ENCODE assay signal across 16 cellular contexts in the genomic region with DNA sequence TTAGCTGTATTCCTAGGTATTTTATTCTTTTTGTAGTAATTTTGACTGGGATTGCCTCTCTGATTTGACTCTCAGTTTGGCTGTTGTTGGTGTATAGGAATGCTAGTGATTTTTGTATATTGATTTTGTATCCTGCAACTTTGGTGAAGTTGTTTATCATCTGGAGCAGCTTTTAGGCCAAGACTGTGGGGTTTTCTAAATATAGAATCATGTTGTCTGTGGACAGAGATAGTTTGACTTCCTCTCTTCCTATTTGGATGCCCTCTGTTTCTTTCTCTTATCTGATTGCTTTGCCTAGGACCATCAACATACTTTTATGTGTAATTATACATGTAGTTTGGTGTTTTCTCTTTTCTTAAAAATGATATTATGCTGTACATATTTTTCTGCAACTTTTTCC. TPM values are rescaled to one million over a fixed set of nuclear protein-coding genes. Genes with fewer than 3 reads are reported as not detected.
A peak's percentile ranks its signal among the peaks of the same experiment; 100 is the strongest.
DNase-seq lines count a peak whose midpoint lies in the region; ATAC-seq and TF ChIP-seq lines count a peak whose summit lies in the region.
"Had no signal": no experiment of that assay in that cellular context is flagged by ENCODE, and none has a peak within 500 bp of the region (broad histone marks: within the 10 kb centered on the region; RNA-seq: fewer than 3 reads in every experiment).

No MANE protein-coding gene starts in this region.

- intact Hi-C loops in CD8-positive, alpha-beta T cell (cut with DNase I, micrococcal nuclease), result no loop called here
- intact Hi-C loops in ovary (cut with DNase I), result no loop called here
- intact Hi-C loops in activated T-helper 1 cell treated with anti-CD3 and anti-CD28 coated beads, Interleukin-12 subunit alpha, Interleukin-12 subunit beta, Interleukin-2, Interleukin-4 antibody, amounts not matched to agents 30 ng/mL and 10 ng/mL and 1 ng/mL, durations not matched to agents 14 hours and 24 hours and 36 hours (cut with micrococcal nuclease), result no loop called here

- no peak overlapping the region for H3K4me3 Mint-ChIP-seq in CD8-positive, alpha-beta T cell
- H3K4me3 Mint-ChIP-seq in activated T-helper 17 cell treated with anti-CD3 and anti-CD28 coated beads, Interleukin-2, amount 50 U/mL, for 72 hours, result no peak overlapping the region
- no peak overlapping the region for H3K4me3 Mint-ChIP-seq in activated T-helper 1 cell treated with anti-CD3 and anti-CD28 coated beads, Interleukin-12 subunit alpha, Interleukin-12 subunit beta, Interleukin-2, Interleukin-4 antibody, amounts not matched to agents 30 ng/mL and 10 ng/mL and 1 ng/mL, durations not matched to agents 14 hours and 24 hours and 36 hours
- H3K4me3 Mint-ChIP-seq: CD4-positive, CD25-positive, alpha-beta regulatory T cell; H9 had no signal

- peaks cover 75% of the 10 kb centered on the region for H3K36me3 Mint-ChIP-seq in CD8-positive, alpha-beta T cell
- peaks cover 87% of the 10 kb centered on the region for H3K36me3 Mint-ChIP-seq in activated T-helper 17 cell treated with anti-CD3 and anti-CD28 coated beads, Interleukin-2, amount 50 U/mL, for 72 hours (ENCODE audit: low read depth)
- peaks cover 46% of the 10 kb centered on the region for H3K36me3 Mint-ChIP-seq in activated T-helper 1 cell treated with anti-CD3 and anti-CD28 coated beads, Interleukin-12 subunit alpha, Interleukin-12 subunit beta, Interleukin-2, Interleukin-4 antibody, amounts not matched to agents 30 ng/mL and 10 ng/mL and 1 ng/mL, durations not matched to agents 14 hours and 24 hours and 36 hours (ENCODE audit: low read depth)

- POLR2A ChIA-PET in CD8-positive, alpha-beta T cell (lab: Charles Lee), result no interaction called here

- TF ChIP-seq CTCF in CD8-positive, alpha-beta T cell (IDR thresholded peaks at IDR 0.05), result no peak
- TF ChIP-seq CTCF in neutrophil (IDR thresholded peaks at IDR 0.05) (no peak), ovary (IDR thresholded peaks at IDR 0.05) (no peak)

- H3K27ac Mint-ChIP-seq in CD8-positive, alpha-beta T cell, result peak overlapping the region; percentile 23
- H3K27ac Mint-ChIP-seq in activated T-helper 17 cell treated with anti-CD3 and anti-CD28 coated beads, Interleukin-2, amount 50 U/mL, for 72 hours, result peak overlapping the region; percentile 6
- no peak overlapping the region for H3K27ac Mint-ChIP-seq in activated T-helper 1 cell treated with anti-CD3 and anti-CD28 coated beads, Interleukin-12 subunit alpha, Interleukin-12 subunit beta, Interleukin-2, Interleukin-4 antibody, amounts not matched to agents 30 ng/mL and 10 ng/mL and 1 ng/mL, durations not matched to agents 14 hours and 24 hours and 36 hours
- H3K27ac Mint-ChIP-seq: H9 had no signal

- H3K36me3 ChIP-seq in CD8-positive, alpha-beta T cell (ENCODE audit: insufficient read depth, low read length), result peaks cover 4% of the 10 kb centered on the region
- peaks cover 56% of the 10 kb centered on the region for H3K36me3 ChIP-seq in neutrophil
- no peaks in the 10 kb centered on the region for H3K36me3 ChIP-seq in ovary

- no peaks in the 10 kb centered on the region for H3K27me3 ChIP-seq in CD8-positive, alpha-beta T cell (ENCODE audit: insufficient read depth, low read length)
- no peaks in the 10 kb centered on the region for H3K27me3 ChIP-seq in neutrophil
- H3K27me3 ChIP-seq in ovary, result no peaks in the 10 kb centered on the region
- H3K27me3 ChIP-seq: BLaER1 treated with 17β-estradiol and CSF1 and Interleukin-3, amounts not matched to agents 10 nM and 100 nM had no signal

- H3K27ac ChIP-seq in CD8-positive, alpha-beta T cell (ENCODE audit: low read depth, low read length), result no peak overlapping the region
- H3K27ac ChIP-seq in neutrophil, result peak overlapping the region; percentile 25
- H3K27ac ChIP-seq in ovary, result no peak overlapping the region
- H3K27ac ChIP-seq: BLaER1 treated with 17β-estradiol and CSF1 and Interleukin-3, amounts not matched to agents 10 nM and 100 nM had no signal

- ATAC-seq in CD8-positive, alpha-beta T cell, result no peak
- no peak for ATAC-seq in activated T-helper 17 cell treated with anti-CD3 and anti-CD28 coated beads, Interleukin-2, amount 50 U/mL, for 72 hours (replicated peaks)
- ATAC-seq: GM12878 had no signal

- H3K9me3 ChIP-seq in CD8-positive, alpha-beta T cell (ENCODE audit: low read length), result no peaks in the 10 kb centered on the region
- H3K9me3 ChIP-seq in neutrophil, result no peaks in the 10 kb centered on the region
- H3K9me3 ChIP-seq in ovary, result no peaks in the 10 kb centered on the region

- H3K4me1 Mint-ChIP-seq in CD8-positive, alpha-beta T cell (ENCODE audit: low read depth), result peaks cover 41% of the 10 kb centered on the region
- H3K4me1 Mint-ChIP-seq in activated T-helper 17 cell treated with anti-CD3 and anti-CD28 coated beads, Interleukin-2, amount 50 U/mL, for 72 hours, result peaks cover 13% of the 10 kb centered on the region
- peaks cover 9% of the 10 kb centered on the region for H3K4me1 Mint-ChIP-seq in activated T-helper 1 cell treated with anti-CD3 and anti-CD28 coated beads, Interleukin-12 subunit alpha, Interleukin-12 subunit beta, Interleukin-2, Interleukin-4 antibody, amounts not matched to agents 30 ng/mL and 10 ng/mL and 1 ng/mL, durations not matched to agents 14 hours and 24 hours and 36 hours (ENCODE audit: low read depth)
- H3K4me1 Mint-ChIP-seq: H9 had no signal

- H3K4me3 ChIP-seq in CD8-positive, alpha-beta T cell (ENCODE audit: low read depth, low read length), result no peak overlapping the region
- H3K4me3 ChIP-seq in neutrophil (ENCODE audit: low read depth in 1 of 2, low read length in 1 of 2), result no peak overlapping the region
- H3K4me3 ChIP-seq in ovary, result no peak overlapping the region
- H3K4me3 ChIP-seq: BLaER1 treated with 17β-estradiol and CSF1 and Interleukin-3, amounts not matched to agents 10 nM and 100 nM; GM12878 had no signal

- no peak for TF ChIP-seq EP300 in ovary (IDR thresholded peaks at IDR 0.05)

- CTCF ChIA-PET in CD8-positive, alpha-beta T cell (lab: Charles Lee), result no interaction called here

- TF ChIP-seq POLR2A in ovary (IDR thresholded peaks at IDR 0.05), result no peak

- H3K4me1 ChIP-seq in CD8-positive, alpha-beta T cell (ENCODE audit: insufficient read depth, low read length), result no peaks in the 10 kb centered on the region
- H3K4me1 ChIP-seq in neutrophil (ENCODE audit: control insufficient read depth in 1 of 2, insufficient read depth in 1 of 2, low read depth in 1 of 2, low read length in 1 of 2) (no peaks in the 10 kb centered on the region), ovary (ENCODE audit: insufficient read depth) (no peaks in the 10 kb centered on the region)

- DNase-seq in CD8-positive, alpha-beta T cell, result no peak
- peak; percentile 85 for DNase-seq in OCI-M1 (lab: John Stamatoyannopoulos, UW)
- no peak for DNase-seq in HCEC 1CT
- no peak for DNase-seq in ovary
- DNase-seq in activated T-helper 1 cell treated with anti-CD3 and anti-CD28 coated beads, Interleukin-12 subunit alpha, Interleukin-12 subunit beta, Interleukin-2, Interleukin-4 antibody, amounts not matched to agents 30 ng/mL and 10 ng/mL and 1 ng/mL, durations not matched to agents 14 hours and 24 hours and 36 hours (ENCODE audit: low spot score), result no peak
- DNase-seq: ACHN; Calu3; CD4-positive, CD25-positive, alpha-beta regulatory T cell; DMS79; GOT3; H9; IMR-90 had no signal

- H3K27me3 Mint-ChIP-seq in CD8-positive, alpha-beta T cell (ENCODE audit: low read depth), result no peaks in the 10 kb centered on the region
- no peaks in the 10 kb centered on the region for H3K27me3 Mint-ChIP-seq in activated T-helper 17 cell treated with anti-CD3 and anti-CD28 coated beads, Interleukin-2, amount 50 U/mL, for 72 hours
- H3K27me3 Mint-ChIP-seq in activated T-helper 1 cell treated with anti-CD3 and anti-CD28 coated beads, Interleukin-12 subunit alpha, Interleukin-12 subunit beta, Interleukin-2, Interleukin-4 antibody, amounts not matched to agents 30 ng/mL and 10 ng/mL and 1 ng/mL, durations not matched to agents 14 hours and 24 hours and 36 hours (ENCODE audit: insufficient read depth), result no peaks in the 10 kb centered on the region
- H3K27me3 Mint-ChIP-seq: CD4-positive, CD25-positive, alpha-beta regulatory T cell had no signal

- peaks cover 3% of the 10 kb centered on the region for H3K9me3 Mint-ChIP-seq in CD8-positive, alpha-beta T cell
- no peaks in the 10 kb centered on the region for H3K9me3 Mint-ChIP-seq in activated T-helper 17 cell treated with anti-CD3 and anti-CD28 coated beads, Interleukin-2, amount 50 U/mL, for 72 hours
- peaks cover 14% of the 10 kb centered on the region for H3K9me3 Mint-ChIP-seq in activated T-helper 1 cell treated with anti-CD3 and anti-CD28 coated beads, Interleukin-12 subunit alpha, Interleukin-12 subunit beta, Interleukin-2, Interleukin-4 antibody, amounts not matched to agents 30 ng/mL and 10 ng/mL and 1 ng/mL, durations not matched to agents 14 hours and 24 hours and 36 hours

RNA-seq across cellular contexts. Expression of a gene that starts 27.2 kb away (rescaled TPM):
- total RNA-seq in CD8-positive, alpha-beta T cell, result 100 to 1,000 TPM; 108 to 109 TPM
- 100 to 1,000 TPM in 1 of 2 donors, 10 to 100 TPM in 1; 94.5 to 111 TPM for total RNA-seq in activated T-helper 17 cell treated with anti-CD3 and anti-CD28 coated beads, Interleukin-2, amount 50 U/mL, for 72 hours
- 100 to 1,000 TPM in 6 of 7 donors, 10 to 100 TPM in 1; 95.0 to 165 (median 121) TPM for total RNA-seq in ovary
- polyA plus RNA-seq in ovary, result 100 to 1,000 TPM in 1 of 2 donors, 10 to 100 TPM in 1; 78.8 to 142 TPM
- total RNA-seq in activated T-helper 1 cell treated with anti-CD3 and anti-CD28 coated beads, Interleukin-12 subunit alpha, Interleukin-12 subunit beta, Interleukin-2, Interleukin-4 antibody, amounts not matched to agents 30 ng/mL and 10 ng/mL and 1 ng/mL, durations not matched to agents 14 hours and 24 hours and 36 hours, result 101 and 105 TPM in 2 replicates
